19 cellular contexts compared by ENCODE assay signal in the genomic region with DNA sequence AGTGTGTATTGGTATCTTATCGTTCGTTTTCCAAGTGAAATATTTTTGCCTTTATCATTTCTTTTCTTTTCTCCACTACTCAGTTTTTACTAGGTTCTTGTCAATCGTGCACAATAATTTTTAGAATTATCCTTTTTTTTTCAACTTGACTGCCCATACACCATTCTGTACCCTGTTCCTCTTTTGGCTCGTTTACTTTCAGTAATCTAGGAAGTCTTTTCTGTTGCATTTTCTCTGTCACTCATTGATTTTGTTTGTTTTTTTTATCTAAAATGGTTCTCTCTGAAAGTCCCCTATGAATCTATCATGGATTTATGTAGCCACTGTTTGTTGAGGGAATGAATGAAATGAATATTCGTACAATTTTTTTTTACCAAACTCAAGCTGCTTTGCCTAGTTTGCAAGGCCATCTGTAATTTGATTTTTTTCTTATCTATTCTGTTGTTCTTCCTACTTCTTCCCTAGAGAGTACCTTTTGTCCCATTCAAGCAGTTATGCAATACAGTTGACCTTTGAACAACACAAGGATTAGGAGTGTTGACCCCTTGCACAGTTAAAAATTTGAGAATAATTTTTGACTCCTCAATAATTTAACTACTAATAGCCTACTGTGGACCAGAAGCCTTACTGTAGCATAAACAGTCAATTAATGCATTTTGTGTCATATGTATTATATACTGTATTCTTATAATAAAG.
"Had no signal": no experiment of that assay in that cellular context is flagged by ENCODE, and none has a peak within 500 bp of the region (broad histone marks: within the 10 kb centered on the region; RNA-seq: fewer than 3 reads in every experiment).

No MANE protein-coding gene starts in this region.

- FAIRE-seq: endothelial cell of umbilical vein, TTC549 had no signal

- H3K27me3 ChIP-seq: hepatocyte, neutrophil, tibial artery had no signal

- H3K4me1 ChIP-seq: parathyroid adenoma, tibial artery had no signal

- ATAC-seq: activated T-helper 17 cell treated with anti-CD3 and anti-CD28 coated beads, Interleukin-2, amount 50 U/mL, for 72 hours; left colon; natural killer cell treated with Interleukin-12 subunit alpha and Interleukin-12 subunit beta and Interleukin-15 and Interleukin-18, amount 100 ng/mL, for 72 hours; sciatic nerve had no signal

- H3K9me3 ChIP-seq: neutrophil, tibial artery had no signal

- H3K4me3 ChIP-seq: hepatocyte, lung, tibial artery had no signal

- H3K36me3 ChIP-seq: neutrophil, tibial artery had no signal

- H3K9ac ChIP-seq: parathyroid adenoma had no signal

- DNase-seq: activated CD4-positive, alpha-beta T cell treated with anti-CD3 and anti-CD28 coated beads, Interleukin-2, amount 50 U/mL, for 48 hours; activated naive CD4-positive, alpha-beta T cell; activated naive CD8-positive, alpha-beta T cell treated with anti-CD3 and anti-CD28 coated beads for 36 hours; amniotic stem cell; effector CD8-positive, alpha-beta T cell; islet precursor cell; left colon; stimulated activated CD8-positive, alpha-beta memory T cell treated with anti-CD3 and anti-CD28 coated beads, Interleukin-4, amount 100 ng/mL, for 48 hours; stimulated activated naive CD4-positive, alpha-beta T cell treated with Interleukin-2 at 50 U/mL for 16 hours; tibial artery had no signal

- H3K27ac ChIP-seq: hepatocyte, neutrophil, parathyroid adenoma, tibial artery had no signal
